Comparison of ENCODE assay signal across 24 cellular contexts in the genomic region with DNA sequence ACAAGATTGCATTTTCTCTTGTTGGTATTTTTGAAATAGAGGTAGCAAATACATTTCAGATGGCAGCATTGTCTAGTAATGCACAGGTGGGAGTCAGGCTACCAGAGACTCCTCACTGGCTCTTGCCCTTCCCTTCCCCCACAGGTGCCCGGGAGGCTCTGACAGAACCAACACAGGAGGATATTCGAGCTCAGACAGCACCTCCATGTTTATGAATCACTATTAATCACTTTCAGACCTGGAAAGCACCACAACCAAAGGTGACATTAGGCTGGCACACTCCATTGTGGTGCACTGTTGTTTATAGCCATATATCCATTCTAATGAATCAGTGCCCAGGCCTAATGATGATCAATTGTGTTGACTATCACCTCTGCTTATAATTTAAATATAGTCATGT.
DNase-seq lines count a peak whose midpoint lies in the region; ATAC-seq, FAIRE-seq and TF ChIP-seq lines count a peak whose summit lies in the region.
"Had no signal": no experiment of that assay in that cellular context is flagged by ENCODE, and none has a peak within 500 bp of the region (broad histone marks: within the 10 kb centered on the region; RNA-seq: fewer than 3 reads in every experiment).

No MANE protein-coding gene starts in this region.

- H3K27me3 Mint-ChIP-seq in stimulated activated naive CD8-positive, alpha-beta T cell treated with anti-CD3 and anti-CD28 coated beads, Interleukin-15, amount 100 ng/mL, for 72 hours: peaks cover 38% of the 10 kb centered on the region
- H3K27me3 Mint-ChIP-seq in activated naive CD4-positive, alpha-beta T cell treated with anti-CD3 and anti-CD28 coated beads for 36 hours (ENCODE audit: low read depth): peaks cover 34% of the 10 kb centered on the region

- H3K79me2 ChIP-seq in keratinocyte (ENCODE audit: control insufficient read depth, insufficient read depth, low read length): no peaks in the 10 kb centered on the region

- H3K27ac ChIP-seq in RWPE2 (ENCODE audit: poor library complexity, severe bottlenecking) (no peak overlapping the region), keratinocyte (ENCODE audit: control insufficient read depth, insufficient read depth, low read length) (no peak overlapping the region)
- H3K27ac ChIP-seq: HL-60 had no signal

- peak; percentile 32 for ATAC-seq in stimulated activated naive CD8-positive, alpha-beta T cell treated with anti-CD3 and anti-CD28 coated beads, Interleukin-15, Interleukin-2, amounts not matched to agents 100 U/mL and 50 U/mL, for 24 hours
- ATAC-seq in stimulated activated naive CD8-positive, alpha-beta T cell treated with anti-CD3 and anti-CD28 coated beads, Interleukin-15, amount 100 ng/mL, for 72 hours: no peak
- 0 out of 3 replicates have a peak, but pooled peaks have one; percentile 21 for ATAC-seq in RWPE2 (ENCODE audit: low read depth)
- ATAC-seq: GM12878, HCT116 had no signal

- TF ChIP-seq CTCF in RWPE2 (IDR thresholded peaks at IDR 0.05; ENCODE audit: poor library complexity, severe bottlenecking) (no peak), keratinocyte (optimal IDR thresholded peaks at IDR 0.05 in 1 of 3, IDR thresholded peaks at IDR 0.05 in 1 of 3, conservative IDR thresholded peaks at IDR 0.05 in 1 of 3; ENCODE audit: extremely low read depth in 1 of 3, insufficient read depth in 2 of 3, low read length in 3 of 3) (no peak)

- no peak for FAIRE-seq in keratinocyte (lab: Jason Lieb, UNC)
- peak; percentile 42 for FAIRE-seq in urothelium cell line (lab: Jason Lieb, UNC)
- FAIRE-seq: GM12878 had no signal

- H3K9ac ChIP-seq in keratinocyte (ENCODE audit: control insufficient read depth, extremely low read depth, insufficient read depth, low read length): no peak overlapping the region

- no peak overlapping the region for H3K4me3 Mint-ChIP-seq in stimulated activated naive CD8-positive, alpha-beta T cell treated with anti-CD3 and anti-CD28 coated beads, Interleukin-15, amount 100 ng/mL, for 72 hours
- no peak overlapping the region for H3K4me3 Mint-ChIP-seq in activated naive CD4-positive, alpha-beta T cell treated with anti-CD3 and anti-CD28 coated beads for 36 hours
- H3K4me3 Mint-ChIP-seq: CD4-positive, alpha-beta memory T cell had no signal

- dilution Hi-C loops in keratinocyte (cut with MboI; ENCODE audit: extremely low pct_ligation_motif_present, low sequenced_read_pairs): no loop called here

- no peak overlapping the region for H3K27ac Mint-ChIP-seq in stimulated activated naive CD8-positive, alpha-beta T cell treated with anti-CD3 and anti-CD28 coated beads, Interleukin-15, amount 100 ng/mL, for 72 hours
- no peak overlapping the region for H3K27ac Mint-ChIP-seq in activated naive CD4-positive, alpha-beta T cell treated with anti-CD3 and anti-CD28 coated beads for 36 hours
- H3K27ac Mint-ChIP-seq: CD4-positive, alpha-beta memory T cell had no signal

- no peak overlapping the region for H3K4me2 ChIP-seq in keratinocyte (ENCODE audit: control insufficient read depth, extremely low read depth, insufficient read depth, low read depth, low read length)

- H4K20me1 ChIP-seq in keratinocyte (ENCODE audit: control insufficient read depth, extremely low read depth, insufficient read depth, low read length): no peaks in the 10 kb centered on the region

- H3K9me1 ChIP-seq in keratinocyte (ENCODE audit: control insufficient read depth, extremely low read depth, insufficient read depth, low read length): no peaks in the 10 kb centered on the region

- H3K4me1 ChIP-seq in RWPE2 (ENCODE audit: insufficient read depth, poor library complexity, severe bottlenecking) (no peaks in the 10 kb centered on the region), keratinocyte (ENCODE audit: control insufficient read depth, extremely low read depth, insufficient read depth, low read length) (peaks cover 5% of the 10 kb centered on the region)

- intact Hi-C loops in activated naive CD4-positive, alpha-beta T cell treated with anti-CD3 and anti-CD28 coated beads for 36 hours (cut with micrococcal nuclease): loop anchor here (2.0 kb wide), 1 partner anchor 14 kb away; no protein-coding TSS in a partner anchor

- H3K36me3 ChIP-seq in RWPE2 (ENCODE audit: low read depth) (no peaks in the 10 kb centered on the region), keratinocyte (ENCODE audit: control insufficient read depth in 2 of 2, extremely low read depth in 1 of 2, insufficient read depth in 2 of 2, low read length in 2 of 2) (no peaks in the 10 kb centered on the region)

- H3K9me3 Mint-ChIP-seq in stimulated activated naive CD8-positive, alpha-beta T cell treated with anti-CD3 and anti-CD28 coated beads, Interleukin-15, amount 100 ng/mL, for 72 hours: peaks cover 0 to 13% of the 10 kb centered on the region in 2 donors
- H3K9me3 Mint-ChIP-seq in activated naive CD4-positive, alpha-beta T cell treated with anti-CD3 and anti-CD28 coated beads for 36 hours: no peaks in the 10 kb centered on the region

- H3K4me3 ChIP-seq in RWPE2 (ENCODE audit: severe bottlenecking): no peak overlapping the region
- no peak overlapping the region for H3K4me3 ChIP-seq in keratinocyte (ENCODE audit: control insufficient read depth in 2 of 3, extremely low read depth in 1 of 3, insufficient read depth in 2 of 3, low read depth in 1 of 3, low read length in 3 of 3)
- H3K4me3 ChIP-seq: GM12878 had no signal

- H3K27me3 ChIP-seq in RWPE2 (ENCODE audit: insufficient read depth, poor library complexity, severe bottlenecking): no peaks in the 10 kb centered on the region
- no peaks in the 10 kb centered on the region for H3K27me3 ChIP-seq in keratinocyte (ENCODE audit: control insufficient read depth, extremely low read depth, insufficient read depth, low read length)

- CTCF ChIA-PET in activated naive CD4-positive, alpha-beta T cell treated with anti-CD3 and anti-CD28 coated beads for 36 hours (lab: Charles Lee): no interaction called here

- no peaks in the 10 kb centered on the region for H3K4me1 Mint-ChIP-seq in stimulated activated naive CD8-positive, alpha-beta T cell treated with anti-CD3 and anti-CD28 coated beads, Interleukin-15, amount 100 ng/mL, for 72 hours
- H3K4me1 Mint-ChIP-seq in activated naive CD4-positive, alpha-beta T cell treated with anti-CD3 and anti-CD28 coated beads for 36 hours (ENCODE audit: low read depth): peaks cover 5% of the 10 kb centered on the region
- H3K4me1 Mint-ChIP-seq: CD4-positive, alpha-beta memory T cell had no signal

- H3K9me3 ChIP-seq in RWPE2 (ENCODE audit: severe bottlenecking) (no peaks in the 10 kb centered on the region), keratinocyte (ENCODE audit: control insufficient read depth, low read depth, low read length) (no peaks in the 10 kb centered on the region)

- DNase-seq in stimulated activated naive CD8-positive, alpha-beta T cell treated with anti-CD3 and anti-CD28 coated beads, Interleukin-15, Interleukin-2, amounts not matched to agents 100 U/mL and 50 U/mL, for 24 hours: no peak
- DNase-seq in stimulated activated naive CD8-positive, alpha-beta T cell treated with anti-CD3 and anti-CD28 coated beads, Interleukin-15, amount 100 ng/mL, for 72 hours: no peak
- DNase-seq in RWPE2 (ENCODE audit: low spot score) (no peak), keratinocyte (ENCODE audit: low read depth, low spot score) (peak; percentile 17), urothelium cell line (ENCODE audit: low spot score) (no peak), SHP77 treated with DMSO at 0.1 percent for 48 hours (lab: John Stamatoyannopoulos, UW) (no peak), NCI-H146 (lab: John Stamatoyannopoulos, UW) (no peak)
- DNase-seq in activated naive CD4-positive, alpha-beta T cell treated with anti-CD3 and anti-CD28 coated beads for 36 hours: no peak
- DNase-seq: C1 segment of cervical spinal cord; CD4-positive, alpha-beta memory T cell; COR-L47; EL; GDM1; MV-4-11; NCI-H1105; NCI-H1436 treated with DMSO at 0.1 percent for 48 hours; NCI-H1930; NCI-H2107; NCI-H526 treated with DMSO at 0.1 percent for 48 hours; RPMI8226; SHP77 had no signal

- H3K36me3 Mint-ChIP-seq in activated naive CD4-positive, alpha-beta T cell treated with anti-CD3 and anti-CD28 coated beads for 36 hours (ENCODE audit: low read depth): no peaks in the 10 kb centered on the region
- H3K36me3 Mint-ChIP-seq: CD4-positive, alpha-beta memory T cell had no signal

- H2AFZ ChIP-seq in keratinocyte (ENCODE audit: control insufficient read depth, low read length): no peak overlapping the region
